Comparison of ENCODE assay signal across 8 cellular contexts in the genomic region with DNA sequence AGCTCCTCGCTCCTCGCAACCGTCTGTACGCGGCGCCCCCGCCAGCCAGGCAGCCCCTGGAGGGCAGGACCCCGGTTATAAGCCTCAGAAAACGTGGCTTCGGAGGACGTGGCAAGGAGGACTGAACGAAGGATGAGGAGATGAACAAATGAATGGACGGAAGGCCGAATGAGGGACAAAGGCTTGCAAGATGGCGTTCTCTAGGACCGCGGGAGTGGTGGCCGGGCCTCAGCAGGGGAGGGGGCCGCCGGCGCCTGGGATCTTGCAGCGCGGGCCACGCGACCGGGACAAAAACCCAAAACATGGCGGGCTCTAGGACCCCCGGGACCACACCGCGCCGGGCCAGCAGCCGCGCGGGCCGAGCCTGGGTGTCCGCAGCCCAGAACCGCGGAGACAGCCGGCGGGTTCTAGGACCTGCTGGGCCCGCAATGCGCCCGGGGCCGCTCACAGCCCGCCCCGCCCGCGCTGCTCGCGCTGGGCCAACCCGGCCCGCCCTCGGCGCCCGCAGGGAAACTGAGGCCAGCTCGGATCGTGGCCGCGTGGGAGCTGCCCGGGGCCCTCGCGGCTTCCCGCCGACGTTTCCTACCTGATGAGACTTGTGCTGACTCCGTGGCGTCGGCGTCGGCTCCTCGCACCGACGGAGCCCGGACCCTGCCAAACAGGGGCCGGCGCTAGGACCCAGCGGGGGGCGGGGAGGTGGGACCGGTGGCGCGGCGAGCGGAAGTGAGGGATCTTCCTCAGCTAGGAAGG. TPM values are rescaled to one million over a fixed set of nuclear protein-coding genes. Genes with fewer than 3 reads are reported as not detected.
DNase-seq lines count a peak whose midpoint lies in the region; ATAC-seq and FAIRE-seq lines count a peak whose summit lies in the region.

No MANE protein-coding gene starts in this region.

- intact Hi-C loops in activated T-helper 1 cell treated with anti-CD3 and anti-CD28 coated beads, Interleukin-12 subunit alpha, Interleukin-12 subunit beta, Interleukin-2, Interleukin-4 antibody, amounts not matched to agents 30 ng/mL and 10 ng/mL and 1 ng/mL, durations not matched to agents 14 hours and 24 hours and 36 hours (cut with micrococcal nuclease): loop anchor here (2.0 to 10.0 kb wide), 4 partner anchors 282 to 1211 kb away; a partner anchor contains a TSS
- intact Hi-C loops in naive thymus-derived CD4-positive, alpha-beta T cell (cut with micrococcal nuclease): loop anchor here (2.0 to 5.0 kb wide), 3 partner anchors 261 to 639 kb away; a partner anchor contains a TSS

- H3K36me3 Mint-ChIP-seq in activated T-helper 1 cell treated with anti-CD3 and anti-CD28 coated beads, Interleukin-12 subunit alpha, Interleukin-12 subunit beta, Interleukin-2, Interleukin-4 antibody, amounts not matched to agents 30 ng/mL and 10 ng/mL and 1 ng/mL, durations not matched to agents 14 hours and 24 hours and 36 hours (ENCODE audit: low read depth): peaks cover 25% of the 10 kb centered on the region
- peaks cover 0 to 19% (median 7%) of the 10 kb centered on the region in 5 donors for H3K36me3 Mint-ChIP-seq in naive thymus-derived CD4-positive, alpha-beta T cell
- peaks cover 42% of the 10 kb centered on the region for H3K36me3 Mint-ChIP-seq in stimulated activated effector memory CD8-positive, alpha-beta T cell treated with anti-CD3 and anti-CD28 coated beads, Interleukin-12 subunit alpha, Interleukin-12 subunit beta, amount 100 ng/mL, for 72 hours

- H3K4me1 Mint-ChIP-seq in activated T-helper 1 cell treated with anti-CD3 and anti-CD28 coated beads, Interleukin-12 subunit alpha, Interleukin-12 subunit beta, Interleukin-2, Interleukin-4 antibody, amounts not matched to agents 30 ng/mL and 10 ng/mL and 1 ng/mL, durations not matched to agents 14 hours and 24 hours and 36 hours (ENCODE audit: low read depth): peaks cover 40% of the 10 kb centered on the region
- H3K4me1 Mint-ChIP-seq in naive thymus-derived CD4-positive, alpha-beta T cell: peaks cover 27 to 52% (median 40%) of the 10 kb centered on the region in 7 donors
- peaks cover 49% of the 10 kb centered on the region for H3K4me1 Mint-ChIP-seq in stimulated activated effector memory CD8-positive, alpha-beta T cell treated with anti-CD3 and anti-CD28 coated beads, Interleukin-12 subunit alpha, Interleukin-12 subunit beta, amount 100 ng/mL, for 72 hours

- no peaks in the 10 kb centered on the region for H3K27me3 Mint-ChIP-seq in activated T-helper 1 cell treated with anti-CD3 and anti-CD28 coated beads, Interleukin-12 subunit alpha, Interleukin-12 subunit beta, Interleukin-2, Interleukin-4 antibody, amounts not matched to agents 30 ng/mL and 10 ng/mL and 1 ng/mL, durations not matched to agents 14 hours and 24 hours and 36 hours (ENCODE audit: insufficient read depth)
- no peaks in the 10 kb centered on the region for H3K27me3 Mint-ChIP-seq in naive thymus-derived CD4-positive, alpha-beta T cell

- peak overlapping the region; percentile 96 for H3K27ac Mint-ChIP-seq in activated T-helper 1 cell treated with anti-CD3 and anti-CD28 coated beads, Interleukin-12 subunit alpha, Interleukin-12 subunit beta, Interleukin-2, Interleukin-4 antibody, amounts not matched to agents 30 ng/mL and 10 ng/mL and 1 ng/mL, durations not matched to agents 14 hours and 24 hours and 36 hours
- H3K27ac Mint-ChIP-seq in naive thymus-derived CD4-positive, alpha-beta T cell: peak overlapping the region; percentile 92 to 98 (median 97)
- peak overlapping the region; percentile 97 for H3K27ac Mint-ChIP-seq in stimulated activated effector memory CD8-positive, alpha-beta T cell treated with anti-CD3 and anti-CD28 coated beads, Interleukin-12 subunit alpha, Interleukin-12 subunit beta, amount 100 ng/mL, for 72 hours

- FAIRE-seq in RCC 7860 (lab: Jason Lieb, UNC): no peak

- peak overlapping the region; percentile 91 for H3K27ac ChIP-seq in naive thymus-derived CD4-positive, alpha-beta T cell (ENCODE audit: low read depth, low read length)

- H3K9me3 ChIP-seq in naive thymus-derived CD4-positive, alpha-beta T cell (ENCODE audit: control insufficient read depth in 2 of 3, low read length in 3 of 3): no peaks in the 10 kb centered on the region

- POLR2A ChIA-PET in naive thymus-derived CD4-positive, alpha-beta T cell (lab: Charles Lee): interaction anchor here (0.6 to 3.9 kb wide), 31 partner anchors 8 to 799 kb away, joined by 3 to 49 read pairs (median 5); a partner anchor contains a TSS

- H3K4me3 Mint-ChIP-seq in activated T-helper 1 cell treated with anti-CD3 and anti-CD28 coated beads, Interleukin-12 subunit alpha, Interleukin-12 subunit beta, Interleukin-2, Interleukin-4 antibody, amounts not matched to agents 30 ng/mL and 10 ng/mL and 1 ng/mL, durations not matched to agents 14 hours and 24 hours and 36 hours: peak overlapping the region; percentile 99
- H3K4me3 Mint-ChIP-seq in naive thymus-derived CD4-positive, alpha-beta T cell: peak overlapping the region; percentile 85 to 99 (median 96)
- peak overlapping the region; percentile 94 for H3K4me3 Mint-ChIP-seq in stimulated activated effector memory CD8-positive, alpha-beta T cell treated with anti-CD3 and anti-CD28 coated beads, Interleukin-12 subunit alpha, Interleukin-12 subunit beta, amount 100 ng/mL, for 72 hours

- no peaks in the 10 kb centered on the region for H3K9me3 Mint-ChIP-seq in activated T-helper 1 cell treated with anti-CD3 and anti-CD28 coated beads, Interleukin-12 subunit alpha, Interleukin-12 subunit beta, Interleukin-2, Interleukin-4 antibody, amounts not matched to agents 30 ng/mL and 10 ng/mL and 1 ng/mL, durations not matched to agents 14 hours and 24 hours and 36 hours
- H3K9me3 Mint-ChIP-seq in naive thymus-derived CD4-positive, alpha-beta T cell: peaks cover 0 to 1% (median 0%) of the 10 kb centered on the region in 11 donors
- no peaks in the 10 kb centered on the region for H3K9me3 Mint-ChIP-seq in stimulated activated effector memory CD8-positive, alpha-beta T cell treated with anti-CD3 and anti-CD28 coated beads, Interleukin-12 subunit alpha, Interleukin-12 subunit beta, amount 100 ng/mL, for 72 hours

- CTCF ChIA-PET in naive thymus-derived CD4-positive, alpha-beta T cell (lab: Charles Lee): interaction anchor here (0.6 to 1.9 kb wide), 4 partner anchors 44 to 785 kb away, joined by 3 to 10 read pairs (median 4); a partner anchor contains a TSS

- H3K27me3 ChIP-seq in naive thymus-derived CD4-positive, alpha-beta T cell (ENCODE audit: control insufficient read depth in 2 of 2, insufficient read depth in 2 of 2, low read length in 2 of 2): no peaks in the 10 kb centered on the region

- H3K36me3 ChIP-seq in naive thymus-derived CD4-positive, alpha-beta T cell (ENCODE audit: control insufficient read depth in 2 of 3, insufficient read depth in 3 of 3, low read length in 3 of 3): peaks cover 0 to 29% (median 10%) of the 10 kb centered on the region in 3 experiments

- DNase-seq in DMS79 (lab: John Stamatoyannopoulos, UW) (peak; percentile 67), RCC 7860 (ENCODE audit: low spot score) (peak; percentile 64), fibroblast of gingiva (ENCODE audit: low read depth) (peak; percentile 90)
- peak; percentile 82 for DNase-seq in Jurkat, Clone E6-1 (ENCODE audit: low read depth, low spot score)
- peak; percentile 87 for DNase-seq in activated T-helper 1 cell treated with anti-CD3 and anti-CD28 coated beads, Interleukin-12 subunit alpha, Interleukin-12 subunit beta, Interleukin-2, Interleukin-4 antibody, amounts not matched to agents 30 ng/mL and 10 ng/mL and 1 ng/mL, durations not matched to agents 14 hours and 24 hours and 36 hours (ENCODE audit: low spot score)
- peak; percentile 75 to 92 (median 84) for DNase-seq in naive thymus-derived CD4-positive, alpha-beta T cell
- DNase-seq in stimulated activated effector memory CD8-positive, alpha-beta T cell treated with anti-CD3 and anti-CD28 coated beads, Interleukin-12 subunit alpha, Interleukin-12 subunit beta, amount 100 ng/mL, for 72 hours (ENCODE audit: low spot score in 2 of 2): peak; percentile 85 to 97

- peak overlapping the region; percentile 98 for H3K4me3 ChIP-seq in Jurkat, Clone E6-1 (ENCODE audit: low read length)
- peak overlapping the region; percentile 89 for H3K4me3 ChIP-seq in naive thymus-derived CD4-positive, alpha-beta T cell (ENCODE audit: low read length)

- peak; percentile 44 for ATAC-seq in GM21717 (IDR thresholded peaks at IDR 0.05; ENCODE audit: unreplicated experiment)
- peak; percentile 71 for ATAC-seq in naive thymus-derived CD4-positive, alpha-beta T cell
- peak; percentile 72 for ATAC-seq in stimulated activated effector memory CD8-positive, alpha-beta T cell treated with anti-CD3 and anti-CD28 coated beads, Interleukin-12 subunit alpha, Interleukin-12 subunit beta, amount 100 ng/mL, for 72 hours

- peaks cover 9 to 18% of the 10 kb centered on the region in 2 donors for H3K4me1 ChIP-seq in naive thymus-derived CD4-positive, alpha-beta T cell (ENCODE audit: control insufficient read depth in 2 of 2, insufficient read depth in 2 of 2, low read length in 2 of 2)

RNA-seq across cellular contexts. Expression of a gene that starts 0.8 kb away (rescaled TPM):
- polyA plus RNA-seq in Jurkat, Clone E6-1 (2012; ENCODE audit: insufficient read depth, insufficient read length): 12.6 TPM
- 14.9 and 15.1 TPM in 2 replicates for total RNA-seq in activated T-helper 1 cell treated with anti-CD3 and anti-CD28 coated beads, Interleukin-12 subunit alpha, Interleukin-12 subunit beta, Interleukin-2, Interleukin-4 antibody, amounts not matched to agents 30 ng/mL and 10 ng/mL and 1 ng/mL, durations not matched to agents 14 hours and 24 hours and 36 hours
- total RNA-seq in naive thymus-derived CD4-positive, alpha-beta T cell: 10 to 100 TPM; 10.7 to 15.2 (median 12.6) TPM
- 10 to 100 TPM in 1 of 2 donors, 1 to 10 TPM in 1; 6.1 to 14.0 TPM for polyA plus RNA-seq in naive thymus-derived CD4-positive, alpha-beta T cell

RNA-seq across cellular contexts. Expression of a gene that starts 1.0 kb away (rescaled TPM):
- polyA plus RNA-seq in Jurkat, Clone E6-1 (2012; ENCODE audit: insufficient read depth, insufficient read length): 12.7 TPM
- total RNA-seq in activated T-helper 1 cell treated with anti-CD3 and anti-CD28 coated beads, Interleukin-12 subunit alpha, Interleukin-12 subunit beta, Interleukin-2, Interleukin-4 antibody, amounts not matched to agents 30 ng/mL and 10 ng/mL and 1 ng/mL, durations not matched to agents 14 hours and 24 hours and 36 hours: 25.3 and 26.1 TPM in 2 replicates
- 10 to 100 TPM; 22.2 to 49.1 (median 30.4) TPM for total RNA-seq in naive thymus-derived CD4-positive, alpha-beta T cell
- 10 to 100 TPM in 1 of 2 donors, 1 to 10 TPM in 1; 3.9 to 13.3 TPM for polyA plus RNA-seq in naive thymus-derived CD4-positive, alpha-beta T cell

RNA-seq across cellular contexts. Expression of a gene that starts 15.5 kb away (rescaled TPM):
- 2.2 TPM for polyA plus RNA-seq in Jurkat, Clone E6-1 (2012; ENCODE audit: insufficient read depth, insufficient read length)
- 3.1 and 4.7 TPM in 2 replicates for total RNA-seq in activated T-helper 1 cell treated with anti-CD3 and anti-CD28 coated beads, Interleukin-12 subunit alpha, Interleukin-12 subunit beta, Interleukin-2, Interleukin-4 antibody, amounts not matched to agents 30 ng/mL and 10 ng/mL and 1 ng/mL, durations not matched to agents 14 hours and 24 hours and 36 hours
- total RNA-seq in naive thymus-derived CD4-positive, alpha-beta T cell: 1 to 10 TPM; 5.2 to 7.2 (median 7.1) TPM
- 1 to 10 TPM in 1 of 2 donors, under 1 TPM in 1; 0.46 to 1.6 TPM for polyA plus RNA-seq in naive thymus-derived CD4-positive, alpha-beta T cell

RNA-seq across cellular contexts. Expression of a gene that starts 21.3 kb away (rescaled TPM):
- polyA plus RNA-seq in Jurkat, Clone E6-1 (2012; ENCODE audit: insufficient read depth, insufficient read length): 115 TPM
- total RNA-seq in activated T-helper 1 cell treated with anti-CD3 and anti-CD28 coated beads, Interleukin-12 subunit alpha, Interleukin-12 subunit beta, Interleukin-2, Interleukin-4 antibody, amounts not matched to agents 30 ng/mL and 10 ng/mL and 1 ng/mL, durations not matched to agents 14 hours and 24 hours and 36 hours: 47.3 and 53.0 TPM in 2 replicates
- 10 to 100 TPM; 29.5 to 69.3 (median 35.6) TPM for total RNA-seq in naive thymus-derived CD4-positive, alpha-beta T cell
- polyA plus RNA-seq in naive thymus-derived CD4-positive, alpha-beta T cell: 10 to 100 TPM; 82.3 to 93.0 TPM

RNA-seq across cellular contexts. Expression of a gene that starts 34.9 kb away (rescaled TPM):
- polyA plus RNA-seq in Jurkat, Clone E6-1 (2012; ENCODE audit: insufficient read depth, insufficient read length): 57.9 TPM
- total RNA-seq in activated T-helper 1 cell treated with anti-CD3 and anti-CD28 coated beads, Interleukin-12 subunit alpha, Interleukin-12 subunit beta, Interleukin-2, Interleukin-4 antibody, amounts not matched to agents 30 ng/mL and 10 ng/mL and 1 ng/mL, durations not matched to agents 14 hours and 24 hours and 36 hours: 43.6 and 44.8 TPM in 2 replicates
- 10 to 100 TPM; 10.3 to 30.8 (median 20.8) TPM for total RNA-seq in naive thymus-derived CD4-positive, alpha-beta T cell
- polyA plus RNA-seq in naive thymus-derived CD4-positive, alpha-beta T cell: 10 to 100 TPM; 21.0 to 36.0 TPM

Comparison
In these comparisons a context has a peak if more than half of its experiments do, and no peak if none do; other contexts are left out.
1. Peak in every context shown above with its lines: DNase-seq, ATAC-seq, H3K4me3 ChIP-seq and H3K27ac ChIP-seq.